In the genomic region with DNA sequence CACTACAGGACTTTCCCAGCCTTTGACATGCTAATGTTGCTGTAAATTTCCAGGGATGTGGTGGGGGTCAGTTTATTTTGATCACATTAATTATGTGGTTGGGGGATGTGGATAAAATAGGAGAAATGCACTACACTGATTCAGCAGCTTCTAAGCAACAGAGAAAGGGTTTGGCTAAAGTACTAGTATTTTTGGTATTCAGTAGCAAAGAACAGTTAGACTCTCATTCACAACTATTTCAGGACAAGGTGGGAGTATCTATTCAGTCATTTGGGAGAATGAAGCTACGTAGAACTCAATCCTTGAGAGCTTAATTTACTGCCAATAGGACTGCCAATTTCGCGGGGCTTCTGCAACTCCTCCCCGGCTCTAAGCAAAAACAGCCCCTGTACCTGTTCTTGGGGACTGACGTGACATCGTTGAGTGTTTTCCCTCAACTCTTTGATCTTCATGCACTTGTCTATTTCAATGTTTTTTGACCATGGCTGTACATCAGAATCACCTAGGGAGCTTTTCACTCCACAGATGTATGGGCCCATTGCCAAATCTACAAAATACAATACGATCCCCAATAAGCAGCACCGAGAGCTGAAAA, we compare ENCODE assay signal across 1 cellular context.
TF ChIP-seq lines count a peak whose summit lies in the region.

No MANE protein-coding gene starts in this region.

TF ChIP-seq in GM12878, 131 proteins besides CTCF, POLR2A, EP300 and RAD21:
- TF ChIP-seq ZBTB40 (IDR thresholded peaks at IDR 0.05; ENCODE audit: borderline replicate concordance) (no peak), ZSCAN29 (IDR thresholded peaks at IDR 0.05) (no peak), ESRRA (IDR thresholded peaks at IDR 0.05; ENCODE audit: low read length) (no peak), POLR2AphosphoS2 (IDR thresholded peaks at IDR 0.05; ENCODE audit: low read depth, low read length) (no peak), ATF7 (IDR thresholded peaks at IDR 0.05; ENCODE audit: low read depth) (no peak), PAX8 (IDR thresholded peaks at IDR 0.05) (no peak), SRF (IDR thresholded peaks at IDR 0.05; ENCODE audit: low read depth in 2 of 2, low read length in 2 of 2) (no peak)
- TF ChIP-seq, protein P1, sequence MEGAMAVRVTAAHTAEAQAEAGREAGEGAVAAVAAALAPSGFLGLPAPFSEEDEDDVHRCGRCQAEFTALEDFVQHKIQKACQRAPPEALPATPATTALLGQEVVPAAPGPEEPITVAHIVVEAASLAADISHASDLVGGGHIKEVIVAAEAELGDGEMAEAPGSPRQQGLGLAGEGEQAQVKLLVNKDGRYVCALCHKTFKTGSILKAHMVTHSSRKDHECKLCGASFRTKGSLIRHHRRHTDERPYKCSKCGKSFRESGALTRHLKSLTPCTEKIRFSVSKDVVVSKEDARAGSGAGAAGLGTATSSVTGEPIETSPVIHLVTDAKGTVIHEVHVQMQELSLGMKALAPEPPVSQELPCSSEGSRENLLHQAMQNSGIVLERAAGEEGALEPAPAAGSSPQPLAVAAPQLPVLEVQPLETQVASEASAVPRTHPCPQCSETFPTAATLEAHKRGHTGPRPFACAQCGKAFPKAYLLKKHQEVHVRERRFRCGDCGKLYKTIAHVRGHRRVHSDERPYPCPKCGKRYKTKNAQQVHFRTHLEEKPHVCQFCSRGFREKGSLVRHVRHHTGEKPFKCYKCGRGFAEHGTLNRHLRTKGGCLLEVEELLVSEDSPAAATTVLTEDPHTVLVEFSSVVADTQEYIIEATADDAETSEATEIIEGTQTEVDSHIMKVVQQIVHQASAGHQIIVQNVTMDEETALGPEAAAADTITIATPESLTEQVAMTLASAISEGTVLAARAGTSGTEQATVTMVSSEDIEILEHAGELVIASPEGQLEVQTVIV (IDR thresholded peaks at IDR 0.05; ENCODE audit: borderline replicate concordance, partially characterized antibody), result no peak
- TF ChIP-seq, protein P2, sequence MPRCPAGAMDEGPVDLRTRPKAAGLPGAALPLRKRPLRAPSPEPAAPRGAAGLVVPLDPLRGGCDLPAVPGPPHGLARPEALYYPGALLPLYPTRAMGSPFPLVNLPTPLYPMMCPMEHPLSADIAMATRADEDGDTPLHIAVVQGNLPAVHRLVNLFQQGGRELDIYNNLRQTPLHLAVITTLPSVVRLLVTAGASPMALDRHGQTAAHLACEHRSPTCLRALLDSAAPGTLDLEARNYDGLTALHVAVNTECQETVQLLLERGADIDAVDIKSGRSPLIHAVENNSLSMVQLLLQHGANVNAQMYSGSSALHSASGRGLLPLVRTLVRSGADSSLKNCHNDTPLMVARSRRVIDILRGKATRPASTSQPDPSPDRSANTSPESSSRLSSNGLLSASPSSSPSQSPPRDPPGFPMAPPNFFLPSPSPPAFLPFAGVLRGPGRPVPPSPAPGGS (IDR thresholded peaks at IDR 0.05; ENCODE audit: borderline replicate concordance, insufficient read depth, low read depth, low read length, poor library complexity, severe bottlenecking), result no peak
TF ChIP-seq in GM12878: peak in this region for 0.
